ENCODE assay signal across 13 cellular contexts in the genomic region with DNA sequence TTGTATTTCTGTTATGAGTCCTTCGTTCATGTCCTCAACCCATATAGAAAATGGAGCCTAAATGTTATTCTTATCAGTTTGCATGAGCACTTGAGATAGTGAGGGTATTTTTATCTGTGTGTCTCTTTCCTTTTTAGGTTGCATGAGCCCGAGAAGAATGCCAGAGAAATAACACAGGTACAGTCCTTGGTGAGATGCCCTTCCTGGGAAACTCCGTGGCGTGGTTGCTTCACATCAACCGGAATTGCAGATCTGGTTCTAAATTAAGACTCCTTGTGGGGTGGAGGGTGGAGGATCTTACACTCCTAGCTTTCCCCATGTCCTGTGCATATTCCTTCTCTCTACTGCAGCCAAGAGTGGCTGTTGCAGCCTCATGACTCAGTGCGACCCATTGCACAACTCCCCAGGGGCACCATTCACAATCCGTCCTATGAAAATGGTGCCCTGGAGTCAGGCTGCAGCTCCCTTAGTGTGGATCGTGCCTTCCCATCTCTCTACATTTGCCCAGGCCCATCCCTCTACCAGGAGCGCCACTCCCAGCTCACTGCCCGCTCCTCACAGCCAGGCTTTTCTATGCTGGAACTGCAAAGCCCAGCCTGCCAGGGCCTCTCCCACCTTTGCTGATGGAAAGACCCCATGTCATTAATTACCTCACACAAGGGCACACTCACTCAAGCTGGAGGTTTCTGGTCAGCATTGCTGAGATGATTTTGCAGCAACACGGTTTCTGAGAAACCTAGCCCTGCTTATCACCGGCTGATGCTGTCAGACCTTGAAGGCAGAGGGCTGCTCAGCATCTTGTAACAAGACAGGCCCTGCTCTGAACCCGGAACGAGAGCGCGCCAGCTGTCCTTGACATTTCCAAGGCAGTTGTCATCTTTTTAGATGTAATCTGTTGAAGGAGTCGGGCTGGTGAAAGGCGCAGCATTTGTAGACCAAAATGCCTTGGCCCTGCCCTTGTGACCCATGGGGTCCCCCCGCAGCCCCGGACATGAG. TPM values are rescaled to one million over a fixed set of nuclear protein-coding genes. Genes with fewer than 3 reads are reported as not detected.
DNase-seq lines count a peak whose midpoint lies in the region; ATAC-seq and TF ChIP-seq lines count a peak whose summit lies in the region.
"Had no signal": no experiment of that assay in that cellular context is flagged by ENCODE, and none has a peak within 500 bp of the region (broad histone marks: within the 10 kb centered on the region; RNA-seq: fewer than 3 reads in every experiment).

No MANE protein-coding gene starts in this region.

- ATAC-seq in psoas muscle: peak; percentile 67 to 78 (median 73)
- ATAC-seq in HG03354 (IDR thresholded peaks at IDR 0.05; ENCODE audit: poor library complexity, severe bottlenecking, unreplicated experiment): no peak

- H3K9me3 ChIP-seq in BE2C (no peaks in the 10 kb centered on the region), psoas muscle (no peaks in the 10 kb centered on the region)

- H3K36me3 ChIP-seq in BE2C: no peaks in the 10 kb centered on the region
- H3K36me3 ChIP-seq in psoas muscle (ENCODE audit: insufficient read depth in 1 of 2, low read depth in 1 of 2): peaks cover 0 to 11% of the 10 kb centered on the region in 2 donors

- H3K4me3 ChIP-seq in BE2C (ENCODE audit: low read depth, low read length) (no peak overlapping the region), psoas muscle (no peak overlapping the region)

- TF ChIP-seq CTCF in BE2C (IDR thresholded peaks at IDR 0.05; ENCODE audit: low read depth, low read length): no peak
- no peak for TF ChIP-seq CTCF in psoas muscle (IDR thresholded peaks at IDR 0.05)

- H3K27me3 ChIP-seq in BE2C (no peaks in the 10 kb centered on the region), psoas muscle (ENCODE audit: insufficient read depth in 3 of 3, low read length in 2 of 3) (no peaks in the 10 kb centered on the region)

- peak; percentile 35 for DNase-seq in BE2C
- peak; percentile 72 for DNase-seq in SK-MEL-5 (ENCODE audit: low read depth, low spot score)
- peak; percentile 77 for DNase-seq in fibroblast of the conjunctiva (ENCODE audit: low read depth)
- peak; percentile 88 to 91 for DNase-seq in psoas muscle
- no peak for DNase-seq in NCI-H2196 (lab: John Stamatoyannopoulos, UW; ENCODE audit: unreplicated experiment)
- no peak for DNase-seq in putamen (ENCODE audit: low spot score)
- no peak for DNase-seq in NCI-H1694 (lab: John Stamatoyannopoulos, UW)
- DNase-seq: activated CD4-positive, CD25-positive, alpha-beta regulatory T cell; DMS53; kidney glomerular epithelial cell; NCI-H2171 treated with DMSO at 0.1 percent for 48 hours; stimulated activated CD4-positive, alpha-beta T cell treated with anti-CD3 and anti-CD28 coated beads, Interleukin-4, amount 100 ng/mL, for 1 hour had no signal

- H3K4me1 ChIP-seq in BE2C: no peaks in the 10 kb centered on the region; the same call in 1 of the 2 replicates
- peaks cover 40% of the 10 kb centered on the region for H3K4me1 ChIP-seq in psoas muscle

- H3K27ac ChIP-seq in psoas muscle: peak overlapping the region; percentile 60

- intact Hi-C loops in psoas muscle (cut with DNase I): no loop called here

- WGBS in psoas muscle, 3 donors: 78 to 79% (median 79%) methylated on average over 20 of the region's 20 CpGs

- in situ Hi-C loops in SK-MEL-5 (cut with HindIII; ENCODE audit: low pct_unique_long_range_greater_than_20kb, low sequenced_read_pairs): no loop called here

RNA-seq across cellular contexts. Expression of a gene that starts 39.7 kb away (rescaled TPM):
- 0.40 TPM for polyA plus RNA-seq in BE2C (2012; ENCODE audit: insufficient read depth, insufficient read length, low read depth)
- total RNA-seq in SK-MEL-5 (2014; rRNA removed; shearing (Covaris generic)): 67.8 and 74.7 TPM in 2 replicates
- polyA plus RNA-seq in SK-MEL-5 (2015; cell fraction: cytosol; rRNA removed): 274 and 332 TPM in 2 replicates
- 102 and 109 TPM in 2 replicates for polyA plus RNA-seq in SK-MEL-5 (2015; cell fraction: nucleus; rRNA removed)
- 10 to 100 TPM; 14.9 to 42.9 (median 22.7) TPM for total RNA-seq in psoas muscle
- polyA plus RNA-seq in psoas muscle: 10 to 100 TPM in 2 of 3 donors, 1 to 10 TPM in 1; 6.2 to 15.5 (median 14.3) TPM

RNA-seq across cellular contexts. Expression of a gene that starts 59.0 kb away (rescaled TPM):
- polyA plus RNA-seq in BE2C (2012; ENCODE audit: insufficient read depth, insufficient read length, low read depth): not detected
- not detected in 2 replicates for total RNA-seq in SK-MEL-5 (2014; rRNA removed; shearing (Covaris generic))
- polyA plus RNA-seq in SK-MEL-5 (2015; cell fraction: cytosol; rRNA removed): not detected in 2 replicates
- polyA plus RNA-seq in SK-MEL-5 (2015; cell fraction: nucleus; rRNA removed): 0.11 TPM in 1 of 2 replicates, not detected in the other
- not detected for total RNA-seq in psoas muscle
- not detected for polyA plus RNA-seq in psoas muscle

Comparison
In these comparisons a context has a peak if more than half of its experiments do, and no peak if none do; other contexts are left out.
1. DNase-seq: peak in BE2C (single experiment), SK-MEL-5 (single experiment), fibroblast of the conjunctiva (single experiment) and psoas muscle (2 of 2); none in NCI-H2196 (single experiment), putamen (single experiment) and NCI-H1694 (single experiment).